Comparison of ENCODE assay signal across 15 cellular contexts in the genomic region with DNA sequence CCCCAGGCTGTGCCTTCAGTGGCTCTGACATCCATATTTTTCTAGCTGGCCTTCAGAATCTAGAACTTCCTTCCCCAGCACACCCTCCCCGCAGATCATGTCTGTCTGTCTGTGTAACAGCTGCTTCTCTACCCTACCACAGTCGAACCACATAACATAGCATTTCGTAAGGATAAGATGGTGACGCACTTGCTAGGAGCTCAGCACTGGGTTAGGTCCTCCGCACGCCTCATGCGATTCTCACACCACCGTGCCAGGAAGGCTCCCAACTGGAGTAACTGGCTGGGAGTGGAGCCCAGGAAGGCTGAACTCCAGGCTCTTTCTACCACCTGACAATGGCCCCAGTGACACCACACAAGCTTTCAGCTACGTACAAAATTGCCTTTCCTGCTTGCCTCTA.
A peak's percentile ranks its signal among the peaks of the same experiment; 100 is the strongest.
DNase-seq lines count a peak whose midpoint lies in the region; ATAC-seq and TF ChIP-seq lines count a peak whose summit lies in the region.
"Had no signal": no experiment of that assay in that cellular context is flagged by ENCODE, and none has a peak within 500 bp of the region (broad histone marks: within the 10 kb centered on the region; RNA-seq: fewer than 3 reads in every experiment).

No MANE protein-coding gene starts in this region.

- H3K9ac ChIP-seq in trophoblast cell (ENCODE audit: low read length) (no peak overlapping the region), colonic mucosa (ENCODE audit: low read depth in 2 of 2, low read length in 2 of 2) (no peak overlapping the region)

- intact Hi-C loops in left ventricle myocardium superior (cut with micrococcal nuclease) (no loop called here), colonic mucosa (cut with DNase I) (no loop called here)

- H4K8ac ChIP-seq in trophoblast cell (ENCODE audit: low read depth, low read length) = no peak overlapping the region

- H2BK120ac ChIP-seq in trophoblast cell (ENCODE audit: insufficient read depth, low read length, poor library complexity) = no peak overlapping the region

- H3K4me1 Mint-ChIP-seq in memory B cell = peaks cover 21% of the 10 kb centered on the region

- H3K27ac ChIP-seq in right atrium auricular region = no peak overlapping the region
- H3K27ac ChIP-seq in trophoblast cell (ENCODE audit: low read depth, low read length) = no peak overlapping the region
- no peak overlapping the region for H3K27ac ChIP-seq in suprapubic skin
- no peak overlapping the region for H3K27ac ChIP-seq in colonic mucosa
- H3K27ac ChIP-seq: 22Rv1 had no signal

- no peak overlapping the region for H2BK12ac ChIP-seq in trophoblast cell (ENCODE audit: low read length)

- peaks cover 54% of the 10 kb centered on the region for H3K36me3 Mint-ChIP-seq in memory B cell
- H3K36me3 Mint-ChIP-seq: CD14-positive monocyte; CD8-positive, alpha-beta T cell had no signal

- no peak overlapping the region for H4K12ac ChIP-seq in trophoblast cell (ENCODE audit: low read depth, low read length)

- no peak overlapping the region for H3K4me2 ChIP-seq in trophoblast cell (ENCODE audit: low read length)

- DNase-seq in right atrium auricular region (ENCODE audit: low spot score) = peak; percentile 2
- DNase-seq in left ventricle myocardium superior = no peak
- no peak for DNase-seq in memory B cell (ENCODE audit: low spot score in 2 of 2)
- DNase-seq in trophoblast cell = peak; percentile 19 to 56
- no peak for DNase-seq in suprapubic skin (ENCODE audit: low spot score in 2 of 2)
- no peak for DNase-seq in NCI-H2227 treated with DMSO at 0.1 percent for 48 hours (lab: John Stamatoyannopoulos, UW)
- DNase-seq in colonic mucosa = no peak
- DNase-seq: CD8-positive, alpha-beta T cell; COR-L47; DND-41; GDM1 had no signal

- H3K27me3 Mint-ChIP-seq in memory B cell = no peaks in the 10 kb centered on the region

- H3K36me3 ChIP-seq in right atrium auricular region (no peaks in the 10 kb centered on the region), trophoblast cell (ENCODE audit: control insufficient read depth in 1 of 2, insufficient read depth in 2 of 2, low read length in 2 of 2) (peaks cover 0 to 6% of the 10 kb centered on the region in 2 experiments), suprapubic skin (no peaks in the 10 kb centered on the region), colonic mucosa (no peaks in the 10 kb centered on the region)
- H3K36me3 ChIP-seq: HAP-1 had no signal

- H2BK5ac ChIP-seq in trophoblast cell (ENCODE audit: low read depth, low read length, poor library complexity) = no peak overlapping the region

- no peak for TF ChIP-seq EP300 in suprapubic skin (IDR thresholded peaks at IDR 0.05)

- no peaks in the 10 kb centered on the region for H3K27me3 ChIP-seq in right atrium auricular region
- no peaks in the 10 kb centered on the region for H3K27me3 ChIP-seq in trophoblast cell (ENCODE audit: insufficient read depth, low read length)
- H3K27me3 ChIP-seq in suprapubic skin = no peaks in the 10 kb centered on the region
- H3K27me3 ChIP-seq in colonic mucosa = no peaks in the 10 kb centered on the region

- no peak overlapping the region for H4K91ac ChIP-seq in trophoblast cell (ENCODE audit: low read depth, low read length)

- H3K4me1 ChIP-seq in right atrium auricular region (peaks cover 0 to 8% of the 10 kb centered on the region in 2 donors), trophoblast cell (ENCODE audit: control insufficient read depth in 1 of 2, insufficient read depth in 2 of 2, low read length in 2 of 2) (no peaks in the 10 kb centered on the region), suprapubic skin (peaks cover 8% of the 10 kb centered on the region), colonic mucosa (no peaks in the 10 kb centered on the region)
- H3K4me1 ChIP-seq: HAP-1 had no signal

- H3K4ac ChIP-seq in trophoblast cell (ENCODE audit: low read depth, low read length) = no peak overlapping the region

- H3K27ac Mint-ChIP-seq in memory B cell = peak overlapping the region; percentile 83
- H3K27ac Mint-ChIP-seq: CD8-positive, alpha-beta T cell had no signal

- no peak overlapping the region for H3K18ac ChIP-seq in trophoblast cell (ENCODE audit: low read length)

- ATAC-seq in left ventricle myocardium superior (no peak), memory B cell (ENCODE audit: low read depth) (no peak), esophagus mucosa (no peak)
- ATAC-seq: CD8-positive, alpha-beta T cell had no signal

- no peak overlapping the region for H3K23ac ChIP-seq in trophoblast cell (ENCODE audit: low read length)

- H3K9me3 Mint-ChIP-seq in memory B cell = no peaks in the 10 kb centered on the region
- H3K9me3 Mint-ChIP-seq: CD8-positive, alpha-beta T cell had no signal

- no peak overlapping the region for H3K14ac ChIP-seq in trophoblast cell (ENCODE audit: low read length)

- peaks cover 2% of the 10 kb centered on the region for H3K79me2 ChIP-seq in trophoblast cell (ENCODE audit: control insufficient read depth, insufficient read depth, low read length, poor library complexity)

- no peak overlapping the region for H3K4me3 ChIP-seq in right atrium auricular region
- no peak overlapping the region for H3K4me3 ChIP-seq in trophoblast cell (ENCODE audit: low read depth, low read length)
- no peak overlapping the region for H3K4me3 ChIP-seq in suprapubic skin
- no peak overlapping the region for H3K4me3 ChIP-seq in colonic mucosa
- H3K4me3 ChIP-seq: HAP-1 had no signal

- H3K9me3 ChIP-seq in right atrium auricular region (no peaks in the 10 kb centered on the region), trophoblast cell (ENCODE audit: insufficient read depth, low read depth, low read length) (no peaks in the 10 kb centered on the region), suprapubic skin (no peaks in the 10 kb centered on the region), colonic mucosa (no peaks in the 10 kb centered on the region)
- H3K9me3 ChIP-seq: HAP-1 had no signal

- H2AK5ac ChIP-seq in trophoblast cell (ENCODE audit: low read length) = no peak overlapping the region

- H3K79me1 ChIP-seq in trophoblast cell (ENCODE audit: low read length) = no peaks in the 10 kb centered on the region

- WGBS in trophoblast cell (ENCODE audit: extremely low coverage, insufficient coverage, insufficient read length) = no CpG with 5 or more reads among the region's 9 CpGs
- 86% methylated on average over 8 of the region's 9 CpGs for WGBS in suprapubic skin

- H2AFZ ChIP-seq in trophoblast cell (ENCODE audit: insufficient read depth, low read length, poor library complexity) = no peak overlapping the region

- TF ChIP-seq CTCF in right atrium auricular region (IDR thresholded peaks at IDR 0.05) (no peak), suprapubic skin (IDR thresholded peaks at IDR 0.05) (no peak), colonic mucosa (IDR thresholded peaks at IDR 0.05) (no peak)

- TF ChIP-seq POLR2A in suprapubic skin (IDR thresholded peaks at IDR 0.05) = no peak

- no peak overlapping the region for H3K4me3 Mint-ChIP-seq in memory B cell
- H3K4me3 Mint-ChIP-seq: CD14-positive monocyte; CD8-positive, alpha-beta T cell had no signal

Comparison
In these comparisons a context has a peak if more than half of its experiments do, and no peak if none do; other contexts are left out.
1. DNase-seq: peak in right atrium auricular region (single experiment) and trophoblast cell (2 of 2); none in left ventricle myocardium superior (single experiment), memory B cell (0 of 2), suprapubic skin (0 of 2), NCI-H2227 treated with DMSO at 0.1 percent for 48 hours (single experiment) and colonic mucosa (single experiment).